Comparison of ENCODE assay signal across 25 cellular contexts in genomic region chr3:195508185-195508584, GRCh38. TPM values are rescaled to one million over a fixed set of nuclear protein-coding genes. Genes with fewer than 3 reads are reported as not detected.
A peak's percentile ranks its signal among the peaks of the same experiment; 100 is the strongest.
DNase-seq lines count a peak whose midpoint lies in the region; ATAC-seq and TF ChIP-seq lines count a peak whose summit lies in the region.
"Had no signal": no experiment of that assay in that cellular context is flagged by ENCODE, and none has a peak within 500 bp of the region (broad histone marks: within the 10 kb centered on the region; RNA-seq: fewer than 3 reads in every experiment).

No MANE protein-coding gene starts in this region.

- H3K27me3 ChIP-seq in neutrophil (no peaks in the 10 kb centered on the region), mammary epithelial cell (ENCODE audit: insufficient read depth, low read length) (no peaks in the 10 kb centered on the region)
- H3K27me3 ChIP-seq: brain microvascular endothelial cell, foreskin keratinocyte, transverse colon had no signal

- DNase-seq in activated CD4-positive, alpha-beta T cell treated with anti-CD3 and anti-CD28 coated beads for 36 hours: no peak
- DNase-seq in activated CD4-positive, alpha-beta T cell treated with anti-CD3 and anti-CD28 coated beads for 4 hours: no peak
- peak; percentile 0 for DNase-seq in NAMALWA (ENCODE audit: low spot score)
- DNase-seq in mammary epithelial cell: no peak
- DNase-seq in NCI-H128 (lab: John Stamatoyannopoulos, UW; ENCODE audit: unreplicated experiment): no peak
- DNase-seq in LoVo (ENCODE audit: low spot score): no peak
- DNase-seq: activated CD4-positive, CD25-positive, alpha-beta regulatory T cell treated with anti-CD3 and anti-CD28 coated beads, Interleukin-2, amount 50 U/mL, for 72 hours; activated CD8-positive, alpha-beta memory T cell treated with anti-CD3 and anti-CD28 coated beads, Interleukin-2, amount 50 U/mL, for 4 hours; activated naive CD4-positive, alpha-beta T cell treated with anti-CD3 and anti-CD28 coated beads, Interleukin-2, amount 10 ng/mL, durations not matched to agents 7 days and 5 days; brain microvascular endothelial cell; cortex of kidney; DMS79; foreskin keratinocyte; NCI-H1930; NCI-H446 treated with DMSO at 0.1 percent for 48 hours; NK-92 treated with Interleukin-12 subunit alpha and Interleukin-12 subunit beta, amount 100 ng/mL, for 24 hours; nucleus accumbens; Right ventricle myocardium superior; stimulated activated naive CD4-positive, alpha-beta T cell; transverse colon had no signal

- H3K9me3 ChIP-seq in neutrophil (no peaks in the 10 kb centered on the region), mammary epithelial cell (replicated peaks; ENCODE audit: insufficient read depth, low read length) (no peaks in the 10 kb centered on the region)
- H3K9me3 ChIP-seq: transverse colon had no signal

- H3K4me1 ChIP-seq in neutrophil (ENCODE audit: control insufficient read depth in 1 of 2, insufficient read depth in 1 of 2, low read depth in 1 of 2, low read length in 1 of 2) (peaks cover 15 to 16% of the 10 kb centered on the region in 2 experiments), mammary epithelial cell (ENCODE audit: insufficient read depth, low read length) (no peaks in the 10 kb centered on the region)
- H3K4me1 ChIP-seq: foreskin keratinocyte, transverse colon had no signal

- CTCF ChIA-PET in activated CD4-positive, alpha-beta T cell treated with anti-CD3 and anti-CD28 coated beads for 36 hours (lab: Charles Lee): interaction anchor here (0.6 to 2.9 kb wide), 2 partner anchors 14 to 369 kb away, joined by 3 to 11 read pairs; no protein-coding TSS in a partner anchor
- CTCF ChIA-PET in mammary epithelial cell (lab: Charles Lee; ENCODE audit: low non-redundant PET): no interaction called here

- no peaks in the 10 kb centered on the region for H4K20me1 ChIP-seq in mammary epithelial cell (ENCODE audit: insufficient read depth, low read length)

- H2AFZ ChIP-seq in mammary epithelial cell (ENCODE audit: low read depth, low read length): no peak overlapping the region

- H3K4me1 Mint-ChIP-seq in activated CD4-positive, alpha-beta T cell treated with anti-CD3 and anti-CD28 coated beads for 36 hours: peaks cover 22% of the 10 kb centered on the region
- H3K4me1 Mint-ChIP-seq in dendritic cell treated with granulocyte-macrophage colony-stimulating factor and Interleukin-4, amounts not matched to agents 40 ng/mL and 50 ng/mL, for 4 days (ENCODE audit: low read depth): peaks cover 20% of the 10 kb centered on the region

- H3K27me3 Mint-ChIP-seq in activated CD4-positive, alpha-beta T cell treated with anti-CD3 and anti-CD28 coated beads for 36 hours: no peaks in the 10 kb centered on the region
- no peaks in the 10 kb centered on the region for H3K27me3 Mint-ChIP-seq in dendritic cell treated with granulocyte-macrophage colony-stimulating factor and Interleukin-4, amounts not matched to agents 40 ng/mL and 50 ng/mL, for 4 days
- H3K27me3 Mint-ChIP-seq: activated naive CD4-positive, alpha-beta T cell treated with anti-CD3 and anti-CD28 coated beads, Interleukin-2, amount 10 ng/mL, durations not matched to agents 7 days and 5 days had no signal

- no peaks in the 10 kb centered on the region for H3K9me3 Mint-ChIP-seq in activated CD4-positive, alpha-beta T cell treated with anti-CD3 and anti-CD28 coated beads for 36 hours (ENCODE audit: low read depth)
- H3K9me3 Mint-ChIP-seq in dendritic cell treated with granulocyte-macrophage colony-stimulating factor and Interleukin-4, amounts not matched to agents 40 ng/mL and 50 ng/mL, for 4 days: peaks cover 8% of the 10 kb centered on the region
- H3K9me3 Mint-ChIP-seq: activated naive CD4-positive, alpha-beta T cell treated with anti-CD3 and anti-CD28 coated beads, Interleukin-2, amount 10 ng/mL, durations not matched to agents 7 days and 5 days; T-helper 2 cell treated with Interferon-gamma antibody and Interleukin-4, amounts not matched to agents 5 μg/mL and 100 μg/mL, for 36 hours had no signal

- H3K9ac ChIP-seq in mammary epithelial cell (ENCODE audit: insufficient read depth, low read length): no peak overlapping the region

- POLR2A ChIA-PET in activated CD4-positive, alpha-beta T cell treated with anti-CD3 and anti-CD28 coated beads for 36 hours (lab: Charles Lee): interaction anchor here (0.6 kb wide), 1 partner anchor 30 kb away, joined by 3 read pairs; no protein-coding TSS in a partner anchor

- H3K79me2 ChIP-seq in mammary epithelial cell (ENCODE audit: insufficient read depth, low read length): no peaks in the 10 kb centered on the region

- BruUV-seq in mammary epithelial cell (replicated peaks; lab: Mats Ljungman, UMichigan): no TSS peak

- H3K4me2 ChIP-seq in mammary epithelial cell (ENCODE audit: insufficient read depth, low read depth, low read length): no peak overlapping the region

- dilution Hi-C loops in mammary epithelial cell (cut with HindIII; ENCODE audit: low sequenced_read_pairs): no loop called here

- intact Hi-C loops in activated CD4-positive, alpha-beta T cell treated with anti-CD3 and anti-CD28 coated beads for 36 hours (cut with DNase I, micrococcal nuclease): no loop called here
- intact Hi-C loops in dendritic cell treated with granulocyte-macrophage colony-stimulating factor and Interleukin-4, amounts not matched to agents 40 ng/mL and 50 ng/mL, for 4 days (cut with micrococcal nuclease): no loop called here
- intact Hi-C loops in mammary epithelial cell (cut with micrococcal nuclease): no loop called here

- no peak for ATAC-seq in activated CD4-positive, alpha-beta T cell treated with anti-CD3 and anti-CD28 coated beads for 36 hours
- ATAC-seq: foreskin keratinocyte had no signal

- H3K36me3 ChIP-seq in neutrophil (peaks cover 29% of the 10 kb centered on the region), mammary epithelial cell (ENCODE audit: insufficient read depth, low read length) (no peaks in the 10 kb centered on the region)
- H3K36me3 ChIP-seq: brain microvascular endothelial cell, transverse colon had no signal

- WGBS in mammary epithelial cell (ENCODE audit: low coverage, missing lambda C conversion rate): 91% methylated on average over 1 of the region's 1 CpG

- H3K4me3 Mint-ChIP-seq in activated CD4-positive, alpha-beta T cell treated with anti-CD3 and anti-CD28 coated beads for 36 hours: no peak overlapping the region
- no peak overlapping the region for H3K4me3 Mint-ChIP-seq in dendritic cell treated with granulocyte-macrophage colony-stimulating factor and Interleukin-4, amounts not matched to agents 40 ng/mL and 50 ng/mL, for 4 days
- H3K4me3 Mint-ChIP-seq: activated naive CD4-positive, alpha-beta T cell treated with anti-CD3 and anti-CD28 coated beads, Interleukin-2, amount 10 ng/mL, durations not matched to agents 7 days and 5 days; T-helper 2 cell treated with Interferon-gamma antibody and Interleukin-4, amounts not matched to agents 5 μg/mL and 100 μg/mL, for 36 hours had no signal

- TF ChIP-seq CTCF in neutrophil (IDR thresholded peaks at IDR 0.05): no peak
- no peak for TF ChIP-seq CTCF in mammary epithelial cell (conservative IDR thresholded peaks at IDR 0.05 in 1 of 2, IDR thresholded peaks at IDR 0.05 in 1 of 2; ENCODE audit: extremely low read depth in 1 of 2, insufficient read depth in 1 of 2, low read depth in 1 of 2, low read length in 2 of 2)

- H3K36me3 Mint-ChIP-seq in activated CD4-positive, alpha-beta T cell treated with anti-CD3 and anti-CD28 coated beads for 36 hours (ENCODE audit: low read depth): peaks cover 27% of the 10 kb centered on the region
- peaks cover 34% of the 10 kb centered on the region for H3K36me3 Mint-ChIP-seq in dendritic cell treated with granulocyte-macrophage colony-stimulating factor and Interleukin-4, amounts not matched to agents 40 ng/mL and 50 ng/mL, for 4 days (ENCODE audit: low read depth)

- in situ Hi-C loops in mammary epithelial cell (cut with MboI; ENCODE audit: low sequenced_read_pairs in 2 of 2): no loop called here

- peak overlapping the region; percentile 58 for H3K27ac ChIP-seq in neutrophil
- no peak overlapping the region for H3K27ac ChIP-seq in mammary epithelial cell (ENCODE audit: insufficient read depth, low read depth, low read length)
- H3K27ac ChIP-seq: brain microvascular endothelial cell, C4-2B, epithelial cell of prostate, foreskin keratinocyte, transverse colon had no signal

- H3K4me3 ChIP-seq in neutrophil (ENCODE audit: low read depth in 1 of 2, low read length in 1 of 2) (no peak overlapping the region), mammary epithelial cell (replicated peaks in 1 of 3; ENCODE audit: insufficient read depth in 1 of 3, low read depth in 2 of 3, low read length in 3 of 3) (no peak overlapping the region)
- H3K4me3 ChIP-seq: transverse colon had no signal

- peak overlapping the region; percentile 38 for H3K27ac Mint-ChIP-seq in activated CD4-positive, alpha-beta T cell treated with anti-CD3 and anti-CD28 coated beads for 36 hours
- H3K27ac Mint-ChIP-seq in dendritic cell treated with granulocyte-macrophage colony-stimulating factor and Interleukin-4, amounts not matched to agents 40 ng/mL and 50 ng/mL, for 4 days: peak overlapping the region; percentile 75
- H3K27ac Mint-ChIP-seq: T-helper 2 cell treated with Interferon-gamma antibody and Interleukin-4, amounts not matched to agents 5 μg/mL and 100 μg/mL, for 36 hours had no signal

RNA-seq across cellular contexts. Expression of gene PPP1R2, which starts 34.9 kb away (rescaled TPM):
- total RNA-seq in activated CD4-positive, alpha-beta T cell treated with anti-CD3 and anti-CD28 coated beads for 36 hours: 100 to 1,000 TPM in 1 of 2 experiments, 10 to 100 TPM in 1; 77.0 to 134 TPM
- 100 to 1,000 TPM in 1 of 2 donors, 10 to 100 TPM in 1; 45.5 to 129 TPM for total RNA-seq in mammary epithelial cell
- polyA plus RNA-seq in mammary epithelial cell: 11.5 TPM
- polyA minus RNA-seq in mammary epithelial cell: 34.8 TPM
